ENCODE assay signal across 1 cellular context in the genomic region with DNA sequence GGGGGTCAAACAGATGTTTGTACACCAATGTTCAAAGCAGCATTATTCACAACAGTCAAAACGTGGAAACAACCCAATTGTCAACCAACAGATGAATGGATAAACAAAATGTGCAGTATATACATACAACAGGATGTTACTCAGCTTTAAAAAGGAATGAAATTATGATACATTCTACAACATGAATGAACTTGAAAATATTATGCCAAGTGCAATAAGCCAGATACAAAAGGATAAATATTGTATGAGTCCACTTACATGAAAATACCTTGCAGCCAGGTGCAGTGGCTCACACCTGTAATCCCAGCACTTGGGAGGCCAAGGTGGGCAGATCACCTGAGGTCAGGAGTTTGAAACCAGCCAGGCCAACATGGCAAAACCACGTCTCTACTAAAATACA.
TF ChIP-seq lines count a peak whose summit lies in the region.

No MANE protein-coding gene starts in this region.

TF ChIP-seq in IMR-90, 13 proteins besides CTCF, POLR2A, EP300 and RAD21 (continued from another document):
- no peak for TF ChIP-seq RCOR1 (IDR thresholded peaks at IDR 0.05; ENCODE audit: insufficient replicate concordance, low read length)
- TF ChIP-seq, protein P1, sequence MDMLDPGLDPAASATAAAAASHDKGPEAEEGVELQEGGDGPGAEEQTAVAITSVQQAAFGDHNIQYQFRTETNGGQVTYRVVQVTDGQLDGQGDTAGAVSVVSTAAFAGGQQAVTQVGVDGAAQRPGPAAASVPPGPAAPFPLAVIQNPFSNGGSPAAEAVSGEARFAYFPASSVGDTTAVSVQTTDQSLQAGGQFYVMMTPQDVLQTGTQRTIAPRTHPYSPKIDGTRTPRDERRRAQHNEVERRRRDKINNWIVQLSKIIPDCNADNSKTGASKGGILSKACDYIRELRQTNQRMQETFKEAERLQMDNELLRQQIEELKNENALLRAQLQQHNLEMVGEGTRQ (IDR thresholded peaks at IDR 0.05; ENCODE audit: low read depth, low read length), result no peak
- no peak for TF ChIP-seq RFX5 (IDR thresholded peaks at IDR 0.05; ENCODE audit: low read depth, low read length)
- no peak for TF ChIP-seq MAZ (IDR thresholded peaks at IDR 0.05; ENCODE audit: borderline replicate concordance, low read depth, low read length)
- TF ChIP-seq FOS (IDR thresholded peaks at IDR 0.05; ENCODE audit: low read depth, low read length), result no peak
- no peak for TF ChIP-seq NFE2L2 (IDR thresholded peaks at IDR 0.05; ENCODE audit: low read depth, low read length)
- no peak for TF ChIP-seq CHD1 (IDR thresholded peaks at IDR 0.05; ENCODE audit: low read depth, low read length)
